21 cellular contexts compared by ENCODE assay signal in the genomic region with DNA sequence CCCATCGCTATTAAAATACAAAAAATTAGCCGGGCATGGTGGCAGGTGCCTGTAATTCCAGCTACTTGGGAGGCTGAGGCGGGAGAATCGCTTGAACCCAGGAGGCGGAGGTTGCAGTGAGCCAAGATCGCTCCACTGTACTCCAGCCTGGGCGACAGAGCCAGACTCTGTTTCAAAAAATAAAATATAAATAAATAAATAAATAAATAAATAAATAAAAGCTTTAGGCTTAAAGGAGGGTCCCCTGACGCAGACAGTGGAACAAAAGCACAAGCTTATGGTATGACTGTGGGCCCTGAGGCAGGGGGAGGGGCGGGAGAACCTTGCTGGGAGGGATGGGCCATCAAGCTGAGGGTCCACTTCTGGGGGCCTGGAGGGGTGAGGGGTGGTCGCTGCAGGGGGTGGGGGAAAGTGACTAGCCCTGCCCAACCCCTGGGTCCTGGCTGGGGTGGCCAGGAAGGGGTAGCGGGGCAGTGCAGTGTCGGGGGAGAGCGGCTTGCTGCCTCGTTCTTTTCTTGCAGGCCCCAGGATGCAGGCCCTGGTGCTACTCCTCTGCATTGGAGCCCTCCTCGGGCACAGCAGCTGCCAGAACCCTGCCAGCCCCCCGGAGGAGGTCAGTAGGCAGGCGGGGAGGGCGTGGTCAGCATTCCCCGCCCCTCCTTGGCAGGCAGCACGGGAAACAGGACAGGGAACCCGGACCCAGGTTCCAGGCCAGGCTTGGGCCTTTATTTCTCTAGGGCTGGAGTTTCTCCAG. TPM values are rescaled to one million over a fixed set of nuclear protein-coding genes. Genes with fewer than 3 reads are reported as not detected.
DNase-seq lines count a peak whose midpoint lies in the region; ATAC-seq, FAIRE-seq and TF ChIP-seq lines count a peak whose summit lies in the region.
"Had no signal": no experiment of that assay in that cellular context is flagged by ENCODE, and none has a peak within 500 bp of the region (broad histone marks: within the 10 kb centered on the region; RNA-seq: fewer than 3 reads in every experiment).

No MANE protein-coding gene starts in this region.

- peak overlapping the region; percentile 94; the same call in 1 of the 2 replicates for H3K27ac ChIP-seq in DOHH2 (ENCODE audit: low read depth, low read length)
- no peak overlapping the region for H3K27ac ChIP-seq in right cardiac atrium (ENCODE audit: low read length)
- no peak overlapping the region for H3K27ac ChIP-seq in kidney (ENCODE audit: low read depth in 2 of 2, low read length in 2 of 2)
- H3K27ac ChIP-seq: PC-9 had no signal

- no peak for FAIRE-seq in kidney (lab: Jason Lieb, UNC)
- FAIRE-seq: astrocyte had no signal

- ATAC-seq in right cardiac atrium = peak in 1 of 2 donors; percentile 14
- ATAC-seq: activated CD8-positive, alpha-beta T cell treated with anti-CD3 and anti-CD28 coated beads, Interleukin-2, amount 10 ng/mL, durations not matched to agents 7 days and 5 days; activated T-cell treated with anti-CD3 and anti-CD28 coated beads, Interleukin-2, amount 50 U/mL, for 4 hours; heart right ventricle; natural killer cell had no signal

- no peak overlapping the region for H3K4me3 ChIP-seq in DOHH2 (ENCODE audit: low read length)
- H3K4me3 ChIP-seq in adipocyte (ENCODE audit: low read length) = no peak overlapping the region
- no peak overlapping the region for H3K4me3 ChIP-seq in right cardiac atrium (ENCODE audit: low read length)
- H3K4me3 ChIP-seq in skeletal muscle satellite cell (ENCODE audit: low read length) = no peak overlapping the region
- H3K4me3 ChIP-seq in kidney (ENCODE audit: low read length in 2 of 2) = no peak overlapping the region
- H3K4me3 ChIP-seq: heart right ventricle, PC-9 had no signal

- peaks cover 6% of the 10 kb centered on the region for H3K79me2 ChIP-seq in DOHH2 (ENCODE audit: control insufficient read depth, low read length)

- no peak overlapping the region for H3K4me3 Mint-ChIP-seq in osteocyte (ENCODE audit: unreplicated experiment)
- H3K4me3 Mint-ChIP-seq: activated B cell treated with CpG ODN at 0.5 μM for 24 hours; activated CD8-positive, alpha-beta T cell treated with anti-CD3 and anti-CD28 coated beads, Interleukin-2, amount 10 ng/mL, durations not matched to agents 7 days and 5 days; activated T-cell treated with anti-CD3 and anti-CD28 coated beads, Interleukin-2, amount 50 U/mL, for 4 hours; memory B cell; natural killer cell had no signal

- peaks cover 32% of the 10 kb centered on the region for H3F3A ChIP-seq in DOHH2 (ENCODE audit: control insufficient read depth, insufficient read depth)

- 69% methylated on average over 21 of the region's 21 CpGs for WGBS in right cardiac atrium

- peaks cover 5% of the 10 kb centered on the region for H3K36me3 Mint-ChIP-seq in osteocyte (ENCODE audit: unreplicated experiment)
- H3K36me3 Mint-ChIP-seq: memory B cell, natural killer cell had no signal

- no peaks in the 10 kb centered on the region for H4K20me1 ChIP-seq in DOHH2 (ENCODE audit: control insufficient read depth, insufficient read depth, low read depth, low read length)

- peaks cover 51% of the 10 kb centered on the region for H3K4me1 Mint-ChIP-seq in osteocyte (ENCODE audit: unreplicated experiment)

- DNase-seq in adipocyte (ENCODE audit: low read depth) (no peak), right cardiac atrium (peak; percentile 73 to 90 (median 87)), kidney (no peak), ACHN (no peak), NCI-H345 treated with DMSO at 0.1 percent for 48 hours (lab: John Stamatoyannopoulos, UW; ENCODE audit: unreplicated experiment) (no peak), osteocyte (ENCODE audit: extremely low spot score, unreplicated experiment) (no peak)
- DNase-seq: activated B cell treated with CpG ODN at 0.5 μM for 24 hours; activated CD8-positive, alpha-beta T cell treated with anti-CD3 and anti-CD28 coated beads, Interleukin-2, amount 10 ng/mL, durations not matched to agents 7 days and 5 days; activated naive CD4-positive, alpha-beta T cell treated with anti-CD3 and anti-CD28 coated beads, Interleukin-2, amount 50 U/mL, for 16 hours; activated T-cell treated with anti-CD3 and anti-CD28 coated beads, Interleukin-2, amount 50 U/mL, for 4 hours; effector memory CD4-positive, alpha-beta T cell; natural killer cell; NCI-H82; PC-9 had no signal

- H3K9ac ChIP-seq in adipocyte (ENCODE audit: low read length) (peak overlapping the region; percentile 52), skeletal muscle satellite cell (ENCODE audit: low read depth, low read length) (peak overlapping the region; percentile 23), kidney (ENCODE audit: low read length in 2 of 2) (no peak overlapping the region)

- peaks cover 96% of the 10 kb centered on the region for H3K4me1 ChIP-seq in DOHH2 (ENCODE audit: control insufficient read depth, low read length)
- H3K4me1 ChIP-seq in adipocyte (ENCODE audit: control insufficient read depth, insufficient read depth, low read length) = peaks cover 29% of the 10 kb centered on the region
- H3K4me1 ChIP-seq in right cardiac atrium (ENCODE audit: control insufficient read depth, insufficient read depth, low read length) = peaks cover 3% of the 10 kb centered on the region
- peaks cover 39% of the 10 kb centered on the region for H3K4me1 ChIP-seq in skeletal muscle satellite cell (ENCODE audit: control insufficient read depth, insufficient read depth, low read length)
- peaks cover 4 to 6% of the 10 kb centered on the region in 2 donors for H3K4me1 ChIP-seq in kidney (ENCODE audit: control insufficient read depth in 1 of 2, insufficient read depth in 1 of 2, low read depth in 1 of 2, low read length in 2 of 2)

- H3K9me2 ChIP-seq in DOHH2 (replicated peaks; ENCODE audit: control insufficient read depth, low read length) = no peaks in the 10 kb centered on the region

- no peaks in the 10 kb centered on the region for H3K9me3 Mint-ChIP-seq in osteocyte (ENCODE audit: unreplicated experiment)
- H3K9me3 Mint-ChIP-seq: activated B cell treated with CpG ODN at 0.5 μM for 24 hours; activated T-cell treated with anti-CD3 and anti-CD28 coated beads, Interleukin-2, amount 50 U/mL, for 4 hours; memory B cell; natural killer cell had no signal

- no peak overlapping the region for H3K27ac Mint-ChIP-seq in osteocyte (ENCODE audit: unreplicated experiment)
- H3K27ac Mint-ChIP-seq: activated CD8-positive, alpha-beta T cell treated with anti-CD3 and anti-CD28 coated beads, Interleukin-2, amount 10 ng/mL, durations not matched to agents 7 days and 5 days; memory B cell; natural killer cell; progenitor cell of endocrine pancreas had no signal

- H3K4me2 ChIP-seq in DOHH2 (ENCODE audit: low read length) (no peak overlapping the region), skeletal muscle satellite cell (ENCODE audit: low read length) (peak overlapping the region; percentile 13)
- H3K4me2 ChIP-seq: PC-9 had no signal

- in situ Hi-C loops in ACHN (cut with HindIII; ENCODE audit: low pct_ligation_motif_present, low pct_unique_long_range_greater_than_20kb, low sequenced_read_pairs) = no loop called here

- intact Hi-C loops in right cardiac atrium (cut with DNase I) = no loop called here
- intact Hi-C loops in kidney (cut with DNase I) = no loop called here

- no peaks in the 10 kb centered on the region for H3K9me3 ChIP-seq in DOHH2 (ENCODE audit: control insufficient read depth, insufficient read depth, low read length)
- no peaks in the 10 kb centered on the region for H3K9me3 ChIP-seq in adipocyte (ENCODE audit: control insufficient read depth, low read length)
- H3K9me3 ChIP-seq in right cardiac atrium (ENCODE audit: control insufficient read depth, low read length) = no peaks in the 10 kb centered on the region
- no peaks in the 10 kb centered on the region for H3K9me3 ChIP-seq in skeletal muscle satellite cell (replicated peaks; ENCODE audit: low read length)
- H3K9me3 ChIP-seq in kidney (ENCODE audit: control insufficient read depth in 1 of 2, low read length in 2 of 2) = no peaks in the 10 kb centered on the region
- H3K9me3 ChIP-seq: heart right ventricle had no signal

- no peaks in the 10 kb centered on the region for H3K27me3 Mint-ChIP-seq in osteocyte (ENCODE audit: unreplicated experiment)
- H3K27me3 Mint-ChIP-seq: activated B cell treated with CpG ODN at 0.5 μM for 24 hours, memory B cell, progenitor cell of endocrine pancreas had no signal

- H3K27me3 ChIP-seq in DOHH2 (ENCODE audit: control insufficient read depth, low read length) (no peaks in the 10 kb centered on the region), adipocyte (replicated peaks; ENCODE audit: control insufficient read depth, insufficient read depth, low read length) (no peaks in the 10 kb centered on the region), right cardiac atrium (ENCODE audit: control insufficient read depth, insufficient read depth) (no peaks in the 10 kb centered on the region), skeletal muscle satellite cell (ENCODE audit: control insufficient read depth, insufficient read depth, low read length) (no peaks in the 10 kb centered on the region)
- H3K27me3 ChIP-seq: heart right ventricle had no signal

- TF ChIP-seq CTCF in DOHH2 (IDR thresholded peaks at IDR 0.05; ENCODE audit: low read depth, low read length, poor library complexity, severe bottlenecking) = no peak
- TF ChIP-seq CTCF in kidney (IDR thresholded peaks at IDR 0.05; ENCODE audit: borderline replicate concordance, extremely low read depth, insufficient read depth) = no peak
- TF ChIP-seq CTCF in osteocyte (IDR thresholded peaks at IDR 0.05) = no peak

- H3K36me3 ChIP-seq in DOHH2 (ENCODE audit: control insufficient read depth, low read length) = peaks cover 6% of the 10 kb centered on the region
- H3K36me3 ChIP-seq in adipocyte (ENCODE audit: control insufficient read depth, insufficient read depth, low read length, severe bottlenecking) = peaks cover 47% of the 10 kb centered on the region
- H3K36me3 ChIP-seq in skeletal muscle satellite cell (ENCODE audit: insufficient read depth, low read length) = no peaks in the 10 kb centered on the region
- no peaks in the 10 kb centered on the region for H3K36me3 ChIP-seq in kidney (ENCODE audit: control insufficient read depth in 1 of 2, insufficient read depth in 2 of 2, low read length in 2 of 2)

RNA-seq across cellular contexts. Expression of a gene that starts 4.7 kb away (rescaled TPM):
- total RNA-seq in right cardiac atrium (100 to 1,000 TPM; 160 to 288 (median 264) TPM), kidney (121 TPM), osteocyte (164 and 175 TPM in 2 replicates)
- polyA plus RNA-seq in right cardiac atrium (215 TPM), kidney (ENCODE audit: insufficient read depth, low read depth, low replicate concordance) (36.2 TPM)
- total RNA-seq in skeletal muscle satellite cell (2012; rRNA removed) = 48.2 and 205 TPM in 2 replicates

RNA-seq across cellular contexts. Expression of a gene that starts 23.9 kb away (rescaled TPM):
- 1 to 10 TPM in 3 of 4 donors, under 1 TPM in 1; 0.45 to 2.1 (median 1.2) TPM for total RNA-seq in right cardiac atrium
- polyA plus RNA-seq in right cardiac atrium = 1.1 TPM
- total RNA-seq in skeletal muscle satellite cell (2012; rRNA removed) = not detected in 2 replicates
- total RNA-seq in kidney = 30.6 TPM
- 209 TPM for polyA plus RNA-seq in kidney (ENCODE audit: insufficient read depth, low read depth, low replicate concordance)
- 0.38 and 0.50 TPM in 2 replicates for total RNA-seq in osteocyte
- total RNA-seq: temporal lobe had no signal

RNA-seq across cellular contexts. Expression of a gene that starts 42.1 kb away (rescaled TPM):
- 10 to 100 TPM in 3 of 4 donors, 1 to 10 TPM in 1; 9.2 to 11.2 (median 11.0) TPM for total RNA-seq in right cardiac atrium
- 10.2 TPM for polyA plus RNA-seq in right cardiac atrium
- total RNA-seq in skeletal muscle satellite cell (2012; rRNA removed) = 28.4 and 35.2 TPM in 2 replicates
- total RNA-seq in kidney = 28.5 TPM
- 16.1 TPM for polyA plus RNA-seq in kidney (ENCODE audit: insufficient read depth, low read depth, low replicate concordance)
- total RNA-seq in osteocyte = 30.8 and 33.3 TPM in 2 replicates

RNA-seq across cellular contexts. Expression of a gene that starts 56.4 kb away (rescaled TPM):
- total RNA-seq in right cardiac atrium (1 to 10 TPM; 1.9 to 6.1 (median 2.3) TPM), kidney (6.2 TPM), osteocyte (4.2 and 4.7 TPM in 2 replicates)
- polyA plus RNA-seq in right cardiac atrium (1.5 TPM), kidney (ENCODE audit: insufficient read depth, low read depth, low replicate concordance) (1.3 TPM)
- total RNA-seq in skeletal muscle satellite cell (2012; rRNA removed) = 0.51 and 0.66 TPM in 2 replicates

Comparison
In these comparisons a context has a peak if more than half of its experiments do, and no peak if none do; other contexts are left out.
1. DNase-seq: peak in right cardiac atrium (3 of 3); none in adipocyte (single experiment), kidney (single experiment), ACHN (single experiment), NCI-H345 treated with DMSO at 0.1 percent for 48 hours (single experiment) and osteocyte (single experiment).
2. H3K9ac ChIP-seq: peak in adipocyte (single experiment) and skeletal muscle satellite cell (single experiment); none in kidney (0 of 2).
3. RNA of a gene that starts 23.9 kb away (total RNA-seq): 30.6 TPM in kidney (single experiment); 0.45 to 2.1 TPM in right cardiac atrium and 0.38 to 0.50 TPM in osteocyte; every median in the first group is over 10 times any median in the second.